In the genomic region with DNA sequence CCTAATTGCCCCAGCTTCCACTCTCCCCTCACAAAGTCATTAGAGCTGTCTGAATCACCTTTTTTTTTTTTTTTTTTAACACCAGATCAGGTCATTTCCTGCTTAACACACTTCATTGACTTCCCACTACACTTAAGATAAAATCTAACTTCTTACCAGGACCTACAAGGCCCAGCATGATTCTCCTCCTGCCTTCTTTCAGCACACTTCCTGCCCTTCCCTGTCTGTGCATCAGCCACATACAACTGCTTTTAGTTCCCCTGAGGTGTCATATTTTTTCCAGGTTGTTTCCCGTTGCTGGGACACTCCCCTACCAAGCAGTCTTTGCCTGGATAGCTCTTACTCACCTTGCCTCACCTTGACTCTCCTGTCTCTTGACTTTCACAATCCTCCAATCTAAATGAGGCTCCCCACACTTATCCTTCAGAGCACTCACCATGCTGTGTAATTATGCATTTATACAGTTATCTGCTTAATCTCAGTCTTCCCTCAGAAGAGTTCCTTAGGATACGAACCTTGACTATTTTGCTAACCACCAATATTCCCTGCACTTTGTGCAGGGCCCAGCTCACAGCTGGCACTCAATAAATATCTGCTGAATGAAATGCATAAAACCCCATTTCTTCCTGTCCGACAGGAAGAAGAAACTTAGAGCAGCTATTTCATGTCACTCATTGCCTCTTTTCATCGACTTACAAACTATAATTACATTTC, we compare ENCODE assay signal across 11 cellular contexts.
DNase-seq lines count a peak whose midpoint lies in the region; ATAC-seq, FAIRE-seq and TF ChIP-seq lines count a peak whose summit lies in the region.
"Had no signal": no experiment of that assay in that cellular context is flagged by ENCODE, and none has a peak within 500 bp of the region (broad histone marks: within the 10 kb centered on the region; RNA-seq: fewer than 3 reads in every experiment).

No MANE protein-coding gene starts in this region.

- no peaks in the 10 kb centered on the region for H3K36me3 Mint-ChIP-seq in activated B cell treated with CpG ODN at 0.5 μM for 24 hours (ENCODE audit: low read depth)

- intact Hi-C loops in activated B cell treated with CpG ODN at 0.5 μM for 24 hours (cut with micrococcal nuclease) (loop anchor here (5.0 to 10.0 kb wide), 3 partner anchors 82 to 220 kb away; partner anchors contain the start of genes STK33 and TMEM9B), lower lobe of right lung (cut with DNase I) (loop anchor here (10.0 kb wide), 1 partner anchor 50 kb away; no protein-coding TSS in a partner anchor)

- H4K20me1 ChIP-seq in BLaER1: no peaks in the 10 kb centered on the region

- H3K9me3 Mint-ChIP-seq in activated B cell treated with CpG ODN at 0.5 μM for 24 hours: no peaks in the 10 kb centered on the region
- H3K9me3 Mint-ChIP-seq: T-helper 1 cell treated with Interleukin-12 subunit alpha and Interleukin-12 subunit beta and Interleukin-4 antibody, amounts not matched to agents 30 μg/mL and 1 μg/mL, for 36 hours had no signal

- no peak for FAIRE-seq in H54 (lab: Jason Lieb, UNC)

- H3K36me3 ChIP-seq in BLaER1: no peaks in the 10 kb centered on the region
- no peaks in the 10 kb centered on the region for H3K36me3 ChIP-seq in lower lobe of right lung
- H3K36me3 ChIP-seq: heart right ventricle had no signal

- H3K9me3 ChIP-seq in BLaER1 (no peaks in the 10 kb centered on the region), lower lobe of right lung (no peaks in the 10 kb centered on the region)
- H3K9me3 ChIP-seq: heart right ventricle had no signal

- H3K9ac ChIP-seq in BLaER1: peak overlapping the region; percentile 5; the same call in 1 of the 2 replicates

- TF ChIP-seq CTCF in activated B cell treated with CpG ODN at 0.5 μM for 24 hours (IDR thresholded peaks at IDR 0.05) (no peak), lower lobe of right lung (IDR thresholded peaks at IDR 0.05) (no peak)

- peaks cover 8% of the 10 kb centered on the region for H3K27me3 Mint-ChIP-seq in activated B cell treated with CpG ODN at 0.5 μM for 24 hours

- H3K27ac ChIP-seq in BLaER1 (0 out of 2 replicates have a peak overlapping the region, but pooled peaks have one; percentile 4), lower lobe of right lung (peak overlapping the region; percentile 70)

- peaks cover 13% of the 10 kb centered on the region for H3K27me3 ChIP-seq in BLaER1
- H3K27me3 ChIP-seq in lower lobe of right lung (ENCODE audit: low read depth): no peaks in the 10 kb centered on the region
- H3K27me3 ChIP-seq: heart right ventricle had no signal

- H3K4me3 ChIP-seq in BLaER1 (no peak overlapping the region), lower lobe of right lung (no peak overlapping the region)
- H3K4me3 ChIP-seq: heart right ventricle had no signal

- CTCF ChIA-PET in activated B cell treated with CpG ODN at 0.5 μM for 24 hours (lab: Charles Lee): interaction anchor here (0.6 to 1.8 kb wide), 4 partner anchors 13 to 480 kb away, joined by 3 to 4 read pairs (median 4); no protein-coding TSS in a partner anchor

- POLR2A ChIA-PET in activated B cell treated with CpG ODN at 0.5 μM for 24 hours (lab: Charles Lee): interaction anchor here (0.6 to 2.0 kb wide), 4 partner anchors 19 to 281 kb away, joined by 3 to 11 read pairs (median 6); partner anchors contain the start of genes RPL27A and TRIM66

- peaks cover 10% of the 10 kb centered on the region for H3K4me1 Mint-ChIP-seq in activated B cell treated with CpG ODN at 0.5 μM for 24 hours

- ATAC-seq in activated B cell treated with CpG ODN at 0.5 μM for 24 hours (ENCODE audit: low read depth) (peak; percentile 59), lower lobe of right lung (peak; percentile 29 to 50), HG03565 (IDR thresholded peaks at IDR 0.05; ENCODE audit: unreplicated experiment) (no peak), GM19452 (IDR thresholded peaks at IDR 0.05; ENCODE audit: unreplicated experiment) (no peak)

- no peak overlapping the region for H3K27ac Mint-ChIP-seq in activated B cell treated with CpG ODN at 0.5 μM for 24 hours
- H3K27ac Mint-ChIP-seq: H9; T-helper 1 cell treated with Interleukin-12 subunit alpha and Interleukin-12 subunit beta and Interleukin-4 antibody, amounts not matched to agents 30 μg/mL and 1 μg/mL, for 36 hours had no signal

- peak overlapping the region; percentile 56 for H3K4me2 ChIP-seq in BLaER1

- no peak for TF ChIP-seq POLR2A in H54 (IDR thresholded peaks at IDR 0.05; ENCODE audit: low read depth, low read length)

- no peak overlapping the region for H3K4me3 Mint-ChIP-seq in activated B cell treated with CpG ODN at 0.5 μM for 24 hours
- H3K4me3 Mint-ChIP-seq: H9; T-helper 1 cell treated with Interleukin-12 subunit alpha and Interleukin-12 subunit beta and Interleukin-4 antibody, amounts not matched to agents 30 μg/mL and 1 μg/mL, for 36 hours had no signal

- peak; percentile 62 for DNase-seq in H54 (ENCODE audit: insufficient read length, low spot score)
- DNase-seq in activated B cell treated with CpG ODN at 0.5 μM for 24 hours: no peak
- DNase-seq in lower lobe of right lung: no peak
- no peak for DNase-seq in COLO668 (lab: John Stamatoyannopoulos, UW; ENCODE audit: unreplicated experiment)
- DNase-seq in NCI-H526 treated with DMSO at 0.1 percent for 48 hours (lab: John Stamatoyannopoulos, UW): no peak

- H3K4me1 ChIP-seq in BLaER1: peaks cover 23% of the 10 kb centered on the region
- peaks cover 48% of the 10 kb centered on the region for H3K4me1 ChIP-seq in lower lobe of right lung

Comparison
In these comparisons a context has a peak if more than half of its experiments do, and no peak if none do; other contexts are left out.
1. ATAC-seq: peak in activated B cell treated with CpG ODN at 0.5 μM for 24 hours (single experiment) and lower lobe of right lung (2 of 2); none in HG03565 (single experiment) and GM19452 (single experiment).